16 cellular contexts compared by ENCODE assay signal in the genomic region with DNA sequence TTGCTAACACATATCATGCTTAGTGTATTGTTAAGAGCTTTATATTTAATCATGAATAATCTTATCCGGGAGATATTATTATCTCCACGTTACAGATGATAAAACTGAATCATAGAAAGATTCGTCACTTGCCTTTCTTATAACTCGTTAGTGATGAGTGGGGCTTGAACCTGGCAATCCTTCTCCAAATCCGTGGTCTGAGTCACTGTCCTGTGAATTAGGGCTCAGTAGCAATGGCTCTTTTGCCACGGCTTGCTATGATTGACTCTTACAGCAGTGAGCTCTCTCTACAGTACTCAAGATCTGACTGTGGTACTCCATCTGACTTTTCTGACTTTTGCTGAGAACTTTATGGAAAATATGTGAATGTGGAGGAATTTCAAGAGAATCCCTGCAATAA.
"Had no signal": no experiment of that assay in that cellular context is flagged by ENCODE, and none has a peak within 500 bp of the region (broad histone marks: within the 10 kb centered on the region; RNA-seq: fewer than 3 reads in every experiment).

No MANE protein-coding gene starts in this region.

- H3K4me3 ChIP-seq: body of pancreas, heart left ventricle, mucosa of descending colon had no signal

- H3K27ac ChIP-seq: body of pancreas, heart left ventricle had no signal

- DNase-seq: activated gamma-delta T cell treated with Interleukin-2 at 50 U/mL for 16 hours; activated T-cell treated with anti-CD3 and anti-CD28 coated beads, Interleukin-2, amount 50 U/mL, for 1 hour; body of pancreas; effector CD4-positive, alpha-beta T cell; heart left ventricle; islet precursor cell; left cardiac atrium; mesendoderm; mucosa of descending colon; occipital lobe; retina; stimulated activated CD4-positive, alpha-beta T cell treated with anti-CD3 and anti-CD28 coated beads, Interleukin-1b, Interleukin-23, amount 100 ng/mL, for 48 hours; T1000; trophoblast cell had no signal

- ATAC-seq: body of pancreas, heart left ventricle, mucosa of descending colon, WTC11 had no signal

- H3K36me3 ChIP-seq: heart left ventricle had no signal

- FAIRE-seq: endometrium had no signal

- H3K27me3 ChIP-seq: body of pancreas, heart left ventricle had no signal

- H3K4me1 ChIP-seq: body of pancreas had no signal

- H3K9me3 ChIP-seq: body of pancreas, heart left ventricle had no signal
